Comparison of ENCODE assay signal across 19 cellular contexts in genomic region chr1:161196111-161196510, GRCh38. TPM values are rescaled to one million over a fixed set of nuclear protein-coding genes. Genes with fewer than 3 reads are reported as not detected.
DNase-seq lines count a peak whose midpoint lies in the region; ATAC-seq and TF ChIP-seq lines count a peak whose summit lies in the region.
"Had no signal": no experiment of that assay in that cellular context is flagged by ENCODE, and none has a peak within 500 bp of the region (broad histone marks: within the 10 kb centered on the region; RNA-seq: fewer than 3 reads in every experiment).

No MANE protein-coding gene starts in this region.

- WGBS in heart right ventricle, 2 donors: 85 to 93% methylated on average over 7 of the region's 7 CpGs

- H3K27me3 ChIP-seq in heart right ventricle (no peaks in the 10 kb centered on the region), vagina (no peaks in the 10 kb centered on the region)
- H3K27me3 ChIP-seq: adrenal gland had no signal

- intact Hi-C loops in heart right ventricle (cut with DNase I): loop anchor here in 4 of 10 donors (10.0 kb wide), 1 partner anchor 189 kb away; no protein-coding TSS in a partner anchor
- intact Hi-C loops in left ventricle myocardium superior (cut with micrococcal nuclease): no loop called here
- intact Hi-C loops in posterior vena cava (cut with DNase I): loop anchor here in 1 of 2 donors (10.0 kb wide), 1 partner anchor 189 kb away; no protein-coding TSS in a partner anchor
- intact Hi-C loops in vagina (cut with DNase I): loop anchor here (10.0 kb wide), 1 partner anchor 189 kb away; no protein-coding TSS in a partner anchor

- CTCF ChIA-PET in GM10248 (lab: Yijun Ruan, JAX): interaction anchor here (3.9 to 6.2 kb wide), 2 partner anchors 15 to 186 kb away, joined by 15 to 65 read pairs; no protein-coding TSS in a partner anchor

- H3K4me1 ChIP-seq in heart right ventricle (peaks cover 35 to 91% (median 74%) of the 10 kb centered on the region in 9 donors), vagina (peaks cover 81% of the 10 kb centered on the region)
- H3K4me1 ChIP-seq: Caco-2 had no signal

- ATAC-seq in heart right ventricle (no peak), left ventricle myocardium superior (no peak)
- ATAC-seq: K562; stimulated activated naive CD8-positive, alpha-beta T cell treated with anti-CD3 and anti-CD28 coated beads, Interleukin-15, Interleukin-2, amounts not matched to agents 100 U/mL and 50 U/mL, for 24 hours had no signal

- H3K36me3 ChIP-seq in heart right ventricle (peaks cover 0 to 56% (median 0%) of the 10 kb centered on the region in 9 donors), vagina (peaks cover 0 to 10% of the 10 kb centered on the region in 2 donors)
- H3K36me3 ChIP-seq: adrenal gland had no signal

- H3K9me3 ChIP-seq in heart right ventricle: no peaks in the 10 kb centered on the region
- no peaks in the 10 kb centered on the region for H3K9me3 ChIP-seq in vagina
- H3K9me3 ChIP-seq: adrenal gland, Caco-2 had no signal

- DNase-seq in heart right ventricle (no peak), left ventricle myocardium superior (no peak), fibroblast of villous mesenchyme (ENCODE audit: low read depth) (no peak), posterior vena cava (ENCODE audit: low spot score) (peak; percentile 64), vagina (ENCODE audit: extremely low spot score in 2 of 2) (no peak), NOMO-1 treated with DMSO at 0.1 percent for 48 hours (lab: John Stamatoyannopoulos, UW; ENCODE audit: unreplicated experiment) (no peak), GM10248 (ENCODE audit: extremely low spot score) (no peak), HuH-7.5 (ENCODE audit: low spot score) (no peak)
- DNase-seq: activated T-cell treated with anti-CD3 and anti-CD28 coated beads for 4 hours; adrenal gland; Caco-2; cortex of kidney; GOT3; PC-9; stimulated activated naive CD8-positive, alpha-beta T cell treated with anti-CD3 and anti-CD28 coated beads, Interleukin-15, Interleukin-2, amounts not matched to agents 100 U/mL and 50 U/mL, for 24 hours had no signal

- TF ChIP-seq POLR2A in vagina (IDR thresholded peaks at IDR 0.05): no peak

- POLR2A ChIA-PET in GM10248 (lab: Yijun Ruan, JAX): no interaction called here

- TF ChIP-seq CTCF in heart right ventricle (IDR thresholded peaks at IDR 0.05) (no peak), fibroblast of villous mesenchyme (IDR thresholded peaks at IDR 0.05; ENCODE audit: insufficient read depth, low read depth, low read length) (no peak), vagina (IDR thresholded peaks at IDR 0.05) (no peak), GM10248 (IDR thresholded peaks at IDR 0.05; ENCODE audit: control extremely low read depth, extremely low read depth, low read depth, missing control alignments) (no peak)

- H3K4me3 ChIP-seq in heart right ventricle (peak overlapping the region in 9 of 10 donors; percentile 35 to 67 (median 57)), fibroblast of villous mesenchyme (ENCODE audit: low read depth, low read length) (peak overlapping the region; percentile 3), vagina (peak overlapping the region in 1 of 2 donors; percentile 24)
- H3K4me3 ChIP-seq: K562, PC-9 had no signal

- peak overlapping the region in 6 of 10 donors; percentile 96 to 100 (median 98) for H3K27ac ChIP-seq in heart right ventricle
- H3K27ac ChIP-seq in vagina: peak overlapping the region; percentile 97
- H3K27ac ChIP-seq: PC-9 had no signal

RNA-seq across cellular contexts. Expression of gene ADAMTS4, which starts 2.7 kb away (rescaled TPM):
- total RNA-seq in heart right ventricle (10 to 100 TPM in 6 of 10 donors, 1 to 10 TPM in 4; 1.7 to 86.1 (median 17.7) TPM), left ventricle myocardium superior (7.2 TPM), fibroblast of villous mesenchyme (6.8 and 8.2 TPM in 2 replicates), posterior vena cava (100 to 1,000 TPM in 1 of 2 donors, 10 to 100 TPM in 1; 28.0 to 125 TPM), vagina (78.3 TPM)
- 10 to 100 TPM in 1 of 2 donors, 1 to 10 TPM in 1; 5.4 to 11.9 TPM for polyA plus RNA-seq in heart right ventricle
- total RNA-seq: PC-9 had no signal

RNA-seq across cellular contexts. Expression of gene NDUFS2, which starts 6.1 kb away (rescaled TPM):
- total RNA-seq in heart right ventricle: 100 to 1,000 TPM; 244 to 370 (median 318) TPM
- 100 to 1,000 TPM; 121 to 193 TPM for polyA plus RNA-seq in heart right ventricle
- total RNA-seq in left ventricle myocardium superior: 335 TPM
- 105 and 117 TPM in 2 replicates for total RNA-seq in fibroblast of villous mesenchyme
- total RNA-seq in posterior vena cava: 10 to 100 TPM; 54.3 to 57.9 TPM
- total RNA-seq in vagina: 104 TPM

RNA-seq across cellular contexts. Expression of gene B4GALT3, which starts 18.8 kb away (rescaled TPM):
- total RNA-seq in heart right ventricle (10 to 100 TPM; 12.1 to 28.9 (median 19.6) TPM), left ventricle myocardium superior (23.6 TPM), fibroblast of villous mesenchyme (17.1 and 22.5 TPM in 2 replicates), posterior vena cava (10 to 100 TPM; 12.7 to 17.3 TPM), vagina (16.2 TPM)
- 10 to 100 TPM; 11.5 to 25.5 TPM for polyA plus RNA-seq in heart right ventricle

RNA-seq across cellular contexts. Expression of gene FCER1G, which starts 19.0 kb away (rescaled TPM):
- 10 to 100 TPM in 4 of 10 donors, 1 to 10 TPM in 6; 2.0 to 65.8 (median 5.3) TPM for total RNA-seq in heart right ventricle
- polyA plus RNA-seq in heart right ventricle: 10 to 100 TPM; 19.7 to 64.6 TPM
- total RNA-seq in left ventricle myocardium superior: 24.8 TPM
- 0.43 TPM in 1 of 2 replicates, not detected in the other for total RNA-seq in fibroblast of villous mesenchyme
- total RNA-seq in posterior vena cava: 100 to 1,000 TPM in 1 of 2 donors, 10 to 100 TPM in 1; 40.4 to 101 TPM
- 64.8 TPM for total RNA-seq in vagina
- total RNA-seq: NCI-H460, PC-9 had no signal

RNA-seq across cellular contexts. Expression of gene APOA2, which starts 27.3 kb away (rescaled TPM):
- total RNA-seq in heart right ventricle (under 1 TPM in 1 of 10 donors, not detected in 9; 0.89 TPM), left ventricle myocardium superior (not detected), fibroblast of villous mesenchyme (not detected in 2 replicates), posterior vena cava (not detected), vagina (not detected)
- not detected for polyA plus RNA-seq in heart right ventricle
- total RNA-seq: mononuclear cell, NCI-H460, PC-9, sciatic nerve had no signal
